ENCODE assay signal across 21 cellular contexts in the genomic region with DNA sequence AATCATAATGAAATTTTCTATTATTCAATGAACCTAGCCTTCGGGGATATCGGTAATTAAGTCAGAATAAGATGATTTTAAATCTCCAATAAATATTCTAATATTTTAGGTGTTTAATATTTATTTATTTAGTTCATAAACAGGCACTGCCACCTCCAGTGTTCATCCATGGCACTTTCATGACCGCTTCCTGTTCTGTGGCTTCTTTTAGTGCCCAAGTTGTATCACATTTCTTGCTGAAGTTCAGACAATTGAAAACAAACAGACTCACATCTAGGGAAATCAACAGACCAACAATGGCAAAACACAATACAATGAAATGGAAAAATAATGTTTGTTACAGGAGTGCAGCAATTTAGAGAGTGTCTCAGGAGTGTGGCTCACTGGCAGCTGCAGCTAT. TPM values are rescaled to one million over a fixed set of nuclear protein-coding genes. Genes with fewer than 3 reads are reported as not detected.
DNase-seq lines count a peak whose midpoint lies in the region; ATAC-seq and TF ChIP-seq lines count a peak whose summit lies in the region.
"Had no signal": no experiment of that assay in that cellular context is flagged by ENCODE, and none has a peak within 500 bp of the region (broad histone marks: within the 10 kb centered on the region; RNA-seq: fewer than 3 reads in every experiment).

No MANE protein-coding gene starts in this region.

- H3K9me3 Mint-ChIP-seq in CD4-positive, alpha-beta T cell, result no peaks in the 10 kb centered on the region
- H3K9me3 Mint-ChIP-seq in central memory CD8-positive, alpha-beta T cell, result no peaks in the 10 kb centered on the region
- H3K9me3 Mint-ChIP-seq in nephron progenitor cell, result peaks cover 16% of the 10 kb centered on the region
- no peaks in the 10 kb centered on the region for H3K9me3 Mint-ChIP-seq in activated CD4-positive, alpha-beta T cell treated with anti-CD3 and anti-CD28 coated beads, Interleukin-2, amount 10 ng/mL, durations not matched to agents 24 days and 14 days
- H3K9me3 Mint-ChIP-seq: HFFc6 had no signal

- intact Hi-C loops in CD4-positive, alpha-beta T cell (cut with DNase I, micrococcal nuclease), result no loop called here
- intact Hi-C loops in activated CD4-positive, alpha-beta T cell treated with anti-CD3 and anti-CD28 coated beads, Interleukin-2, amount 10 ng/mL, durations not matched to agents 24 days and 14 days (cut with micrococcal nuclease), result no loop called here

- peak overlapping the region; percentile 21 for H3K27ac Mint-ChIP-seq in CD4-positive, alpha-beta T cell
- peak overlapping the region; percentile 19 for H3K27ac Mint-ChIP-seq in central memory CD8-positive, alpha-beta T cell (ENCODE audit: low read depth)
- peak overlapping the region; percentile 67 for H3K27ac Mint-ChIP-seq in nephron progenitor cell
- H3K27ac Mint-ChIP-seq in activated CD4-positive, alpha-beta T cell treated with anti-CD3 and anti-CD28 coated beads, Interleukin-2, amount 10 ng/mL, durations not matched to agents 24 days and 14 days, result no peak overlapping the region
- H3K27ac Mint-ChIP-seq: H9, HFFc6 had no signal

- H3K36me3 Mint-ChIP-seq in CD4-positive, alpha-beta T cell (ENCODE audit: low read depth), result peaks cover 95% of the 10 kb centered on the region
- H3K36me3 Mint-ChIP-seq in central memory CD8-positive, alpha-beta T cell (ENCODE audit: insufficient read depth), result peaks cover 21% of the 10 kb centered on the region
- peaks cover 78% of the 10 kb centered on the region for H3K36me3 Mint-ChIP-seq in nephron progenitor cell (ENCODE audit: low read depth)
- peaks cover 49% of the 10 kb centered on the region for H3K36me3 Mint-ChIP-seq in activated CD4-positive, alpha-beta T cell treated with anti-CD3 and anti-CD28 coated beads, Interleukin-2, amount 10 ng/mL, durations not matched to agents 24 days and 14 days (ENCODE audit: low read depth)

- POLR2A ChIA-PET in CD4-positive, alpha-beta T cell (lab: Charles Lee), result no interaction called here

- H3K4me3 ChIP-seq in Loucy (ENCODE audit: low read length, poor library complexity, severe bottlenecking), result no peak overlapping the region
- H3K4me3 ChIP-seq in effector memory CD4-positive, alpha-beta T cell (ENCODE audit: insufficient read depth, low read depth, low read length, poor library complexity, severe bottlenecking), result no peak overlapping the region

- H3K27me3 ChIP-seq in CD4-positive, alpha-beta T cell (ENCODE audit: control insufficient read depth, insufficient read depth, low read length), result no peaks in the 10 kb centered on the region
- no peaks in the 10 kb centered on the region for H3K27me3 ChIP-seq in Loucy (ENCODE audit: insufficient read depth, low read length, poor library complexity, severe bottlenecking)
- H3K27me3 ChIP-seq in effector memory CD4-positive, alpha-beta T cell (replicated peaks; ENCODE audit: control insufficient read depth, insufficient read depth, low read length, poor library complexity, severe bottlenecking), result no peaks in the 10 kb centered on the region
- H3K27me3 ChIP-seq: BE2C had no signal

- ATAC-seq in CD4-positive, alpha-beta T cell (ENCODE audit: poor library complexity), result no peak
- no peak for ATAC-seq in central memory CD8-positive, alpha-beta T cell (replicated peaks; ENCODE audit: extremely low read depth, poor library complexity, severe bottlenecking)

- peak overlapping the region; percentile 32 for H3K4me2 ChIP-seq in Loucy (ENCODE audit: low read depth, low read length, poor library complexity, severe bottlenecking)

- H3K27me3 Mint-ChIP-seq in CD4-positive, alpha-beta T cell, result no peaks in the 10 kb centered on the region
- H3K27me3 Mint-ChIP-seq in central memory CD8-positive, alpha-beta T cell, result no peaks in the 10 kb centered on the region
- H3K27me3 Mint-ChIP-seq in nephron progenitor cell (ENCODE audit: low read depth, poor library complexity), result no peaks in the 10 kb centered on the region
- no peaks in the 10 kb centered on the region for H3K27me3 Mint-ChIP-seq in activated CD4-positive, alpha-beta T cell treated with anti-CD3 and anti-CD28 coated beads, Interleukin-2, amount 10 ng/mL, durations not matched to agents 24 days and 14 days

- no peak for TF ChIP-seq CTCF in CD4-positive, alpha-beta T cell (IDR thresholded peaks at IDR 0.05)
- no peak for TF ChIP-seq CTCF in Loucy (conservative IDR thresholded peaks at IDR 0.05; ENCODE audit: low read length)
- TF ChIP-seq CTCF in nephron progenitor cell (IDR thresholded peaks at IDR 0.05), result no peak

- DNase-seq in CD4-positive, alpha-beta T cell, result no peak
- no peak for DNase-seq in central memory CD8-positive, alpha-beta T cell (ENCODE audit: low spot score in 2 of 2)
- DNase-seq in nephron progenitor cell, result no peak
- no peak for DNase-seq in effector memory CD4-positive, alpha-beta T cell
- no peak for DNase-seq in activated CD4-positive, alpha-beta T cell treated with anti-CD3 and anti-CD28 coated beads, Interleukin-2, amount 10 ng/mL, durations not matched to agents 24 days and 14 days
- no peak for DNase-seq in activated CD4-positive, alpha-beta T cell treated with anti-CD3 and anti-CD28 coated beads for 4 hours
- DNase-seq: BE2C, COR-L47, DMS79, H9, HFFc6, KBM-7, NCI-H1092 treated with DMSO at 0.1 percent for 48 hours, NCI-H1436 treated with DMSO at 0.1 percent for 48 hours, NCI-H1930, NCI-H2171 treated with DMSO at 0.1 percent for 48 hours, NCI-H446, NCI-H526, OCI-M1, Right ventricle myocardium superior had no signal

- no peaks in the 10 kb centered on the region for H3K9me2 ChIP-seq in Loucy (replicated peaks; ENCODE audit: low read depth, low read length)

- CTCF ChIA-PET in CD4-positive, alpha-beta T cell (lab: Charles Lee), result no interaction called here

- peaks cover 9% of the 10 kb centered on the region; the same call in 1 of the 2 replicates for H3K79me2 ChIP-seq in Loucy (ENCODE audit: insufficient read depth, low read length)

- peaks cover 2% of the 10 kb centered on the region for H3K9me3 ChIP-seq in CD4-positive, alpha-beta T cell (ENCODE audit: control insufficient read depth, low read length)
- H3K9me3 ChIP-seq in Loucy (ENCODE audit: insufficient read depth, low read depth, low read length), result no peaks in the 10 kb centered on the region
- H3K9me3 ChIP-seq in effector memory CD4-positive, alpha-beta T cell (ENCODE audit: control insufficient read depth, low read length), result no peaks in the 10 kb centered on the region
- H3K9me3 ChIP-seq: BE2C had no signal

- no peak overlapping the region for H3K27ac ChIP-seq in CD4-positive, alpha-beta T cell (ENCODE audit: low read depth, low read length)
- no peak overlapping the region for H3K27ac ChIP-seq in effector memory CD4-positive, alpha-beta T cell (ENCODE audit: insufficient read depth, low read length, poor library complexity, severe bottlenecking)

- H3K4me1 ChIP-seq in Loucy (ENCODE audit: insufficient read depth, low read length, poor library complexity, severe bottlenecking), result peaks cover 6% of the 10 kb centered on the region
- no peaks in the 10 kb centered on the region for H3K4me1 ChIP-seq in effector memory CD4-positive, alpha-beta T cell (ENCODE audit: control insufficient read depth, insufficient read depth, low read length, poor library complexity, severe bottlenecking)

- H3K9ac ChIP-seq in Loucy (ENCODE audit: low read depth, low read length, poor library complexity, severe bottlenecking), result no peak overlapping the region

- H3K4me1 Mint-ChIP-seq in CD4-positive, alpha-beta T cell (ENCODE audit: low read depth), result peaks cover 30% of the 10 kb centered on the region
- peaks cover 39% of the 10 kb centered on the region for H3K4me1 Mint-ChIP-seq in central memory CD8-positive, alpha-beta T cell
- H3K4me1 Mint-ChIP-seq in nephron progenitor cell, result no peaks in the 10 kb centered on the region
- peaks cover 12% of the 10 kb centered on the region for H3K4me1 Mint-ChIP-seq in activated CD4-positive, alpha-beta T cell treated with anti-CD3 and anti-CD28 coated beads, Interleukin-2, amount 10 ng/mL, durations not matched to agents 24 days and 14 days

- no peaks in the 10 kb centered on the region for H3F3A ChIP-seq in Loucy (ENCODE audit: low read depth)

- H3K4me3 Mint-ChIP-seq in CD4-positive, alpha-beta T cell, result no peak overlapping the region
- H3K4me3 Mint-ChIP-seq in central memory CD8-positive, alpha-beta T cell, result peak overlapping the region; percentile 2
- no peak overlapping the region for H3K4me3 Mint-ChIP-seq in nephron progenitor cell
- H3K4me3 Mint-ChIP-seq in activated CD4-positive, alpha-beta T cell treated with anti-CD3 and anti-CD28 coated beads, Interleukin-2, amount 10 ng/mL, durations not matched to agents 24 days and 14 days, result no peak overlapping the region
- H3K4me3 Mint-ChIP-seq: H9, HFFc6 had no signal

- no peak overlapping the region for H2AFZ ChIP-seq in Loucy (ENCODE audit: low read length)

- peaks cover 14% of the 10 kb centered on the region; the same call in 1 of the 2 replicates for H3K36me3 ChIP-seq in Loucy (ENCODE audit: insufficient read depth, low read length)
- peaks cover 21% of the 10 kb centered on the region for H3K36me3 ChIP-seq in effector memory CD4-positive, alpha-beta T cell (ENCODE audit: control insufficient read depth, insufficient read depth, low read length)

- no peaks in the 10 kb centered on the region for H4K20me1 ChIP-seq in Loucy (ENCODE audit: insufficient read depth, low read length, poor library complexity, severe bottlenecking)

RNA-seq across cellular contexts. Expression of a gene that starts 26.0 kb away (rescaled TPM):
- 10 to 100 TPM; 19.4 to 21.6 TPM for total RNA-seq in CD4-positive, alpha-beta T cell
- total RNA-seq in activated CD4-positive, alpha-beta T cell treated with anti-CD3 and anti-CD28 coated beads, Interleukin-2, amount 10 ng/mL, durations not matched to agents 24 days and 14 days, result 89.6 and 92.4 TPM in 2 replicates
